In the genomic region with DNA sequence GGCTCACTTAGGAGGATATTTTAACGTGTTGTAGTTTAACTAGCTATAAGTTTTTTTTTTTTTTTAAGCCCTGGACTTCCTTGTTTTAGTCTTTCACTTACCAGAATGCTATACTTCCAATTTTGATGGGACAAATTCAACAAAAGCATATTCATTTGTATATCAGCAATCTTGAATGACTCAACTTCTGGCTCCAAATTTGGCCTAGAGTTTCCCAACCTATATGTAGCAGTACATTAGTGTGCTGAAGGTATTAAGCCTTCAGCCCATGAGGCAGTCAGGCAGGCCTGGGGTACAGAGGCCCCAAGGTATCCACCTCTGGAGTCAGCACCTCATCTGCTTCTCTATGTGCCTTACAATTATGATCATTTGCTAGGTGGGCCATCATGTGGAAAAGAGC, we compare ENCODE assay signal across 17 cellular contexts. TPM values are rescaled to one million over a fixed set of nuclear protein-coding genes. Genes with fewer than 3 reads are reported as not detected.
A peak's percentile ranks its signal among the peaks of the same experiment; 100 is the strongest.
DNase-seq lines count a peak whose midpoint lies in the region; ATAC-seq, FAIRE-seq and TF ChIP-seq lines count a peak whose summit lies in the region.
"Had no signal": no experiment of that assay in that cellular context is flagged by ENCODE, and none has a peak within 500 bp of the region (broad histone marks: within the 10 kb centered on the region; RNA-seq: fewer than 3 reads in every experiment).

No MANE protein-coding gene starts in this region.

- TF ChIP-seq CTCF in suprapubic skin (IDR thresholded peaks at IDR 0.05): no peak

- TF ChIP-seq POLR2A in suprapubic skin (IDR thresholded peaks at IDR 0.05): no peak

- H3K27me3 Mint-ChIP-seq in activated T-cell treated with anti-CD3 and anti-CD28 coated beads, Interleukin-2, amount 50 U/mL, for 72 hours (ENCODE audit: low read depth): no peaks in the 10 kb centered on the region
- peaks cover 0 to 2% (median 0%) of the 10 kb centered on the region in 3 donors for H3K27me3 Mint-ChIP-seq in immature natural killer cell (ENCODE audit: low read depth in 3 of 3)

- H3K9me3 ChIP-seq in adipocyte (ENCODE audit: control insufficient read depth, low read length) (no peaks in the 10 kb centered on the region), suprapubic skin (no peaks in the 10 kb centered on the region)
- H3K9me3 ChIP-seq: neutrophil had no signal

- peak overlapping the region; percentile 86 for H3K27ac Mint-ChIP-seq in activated T-cell treated with anti-CD3 and anti-CD28 coated beads, Interleukin-2, amount 50 U/mL, for 72 hours
- peak overlapping the region in 4 of 6 donors; percentile 54 to 80 (median 60) for H3K27ac Mint-ChIP-seq in immature natural killer cell

- H3K4me3 Mint-ChIP-seq in activated T-cell treated with anti-CD3 and anti-CD28 coated beads, Interleukin-2, amount 50 U/mL, for 72 hours: peak overlapping the region; percentile 44 to 78
- H3K4me3 Mint-ChIP-seq in immature natural killer cell: no peak overlapping the region

- no peak for ATAC-seq in activated T-cell treated with anti-CD3 and anti-CD28 coated beads, Interleukin-2, amount 50 U/mL, for 72 hours (replicated peaks in 1 of 2)
- ATAC-seq in Right ventricle myocardium inferior: no peak
- ATAC-seq: HepG2, sciatic nerve had no signal

- peaks cover 62% of the 10 kb centered on the region for H3K4me1 Mint-ChIP-seq in activated T-cell treated with anti-CD3 and anti-CD28 coated beads, Interleukin-2, amount 50 U/mL, for 72 hours (ENCODE audit: low read depth)
- peaks cover 29 to 35% of the 10 kb centered on the region in 2 donors for H3K4me1 Mint-ChIP-seq in immature natural killer cell

- H3K36me3 Mint-ChIP-seq in activated T-cell treated with anti-CD3 and anti-CD28 coated beads, Interleukin-2, amount 50 U/mL, for 72 hours (ENCODE audit: insufficient read depth in 2 of 2): peaks cover 15 to 41% of the 10 kb centered on the region in 2 donors
- peaks cover 26 to 35% (median 28%) of the 10 kb centered on the region in 3 donors for H3K36me3 Mint-ChIP-seq in immature natural killer cell

- 48% methylated on average over 1 of the region's 1 CpG for WGBS in suprapubic skin

- intact Hi-C loops in Right ventricle myocardium inferior (cut with DNase I): loop anchor here (5.0 kb wide), 1 partner anchor 208 kb away; no protein-coding TSS in a partner anchor

- no peak for FAIRE-seq in HTR-8/SVneo (lab: Jason Lieb, UNC)
- FAIRE-seq: H54, HepG2, TTC549 had no signal

- TF ChIP-seq EP300 in suprapubic skin (IDR thresholded peaks at IDR 0.05): no peak

- H3K27me3 ChIP-seq in adipocyte (replicated peaks; ENCODE audit: control insufficient read depth, insufficient read depth, low read length): no peaks in the 10 kb centered on the region
- H3K27me3 ChIP-seq in suprapubic skin: no peaks in the 10 kb centered on the region
- H3K27me3 ChIP-seq: neutrophil had no signal

- H3K4me1 ChIP-seq in adipocyte (ENCODE audit: control insufficient read depth, insufficient read depth, low read length) (peaks cover 69% of the 10 kb centered on the region), suprapubic skin (peaks cover 59% of the 10 kb centered on the region)

- H3K27ac ChIP-seq in suprapubic skin: peak overlapping the region; percentile 29
- H3K27ac ChIP-seq: coronary artery, neutrophil had no signal

- peak overlapping the region; percentile 68 for H3K9ac ChIP-seq in adipocyte (ENCODE audit: low read length)

- peak overlapping the region; percentile 58 for H3K4me3 ChIP-seq in adipocyte (ENCODE audit: low read length)
- H3K4me3 ChIP-seq in suprapubic skin: no peak overlapping the region
- H3K4me3 ChIP-seq: coronary artery had no signal

- H3K9me3 Mint-ChIP-seq in activated T-cell treated with anti-CD3 and anti-CD28 coated beads, Interleukin-2, amount 50 U/mL, for 72 hours: no peaks in the 10 kb centered on the region
- no peaks in the 10 kb centered on the region for H3K9me3 Mint-ChIP-seq in immature natural killer cell

- DNase-seq in activated T-cell treated with anti-CD3 and anti-CD28 coated beads, Interleukin-2, amount 50 U/mL, for 72 hours: no peak
- DNase-seq in activated T-cell treated with anti-CD3 and anti-CD28 coated beads, Interleukin-2, amount 50 U/mL, for 48 hours: no peak
- no peak for DNase-seq in adipocyte (ENCODE audit: low read depth)
- DNase-seq in immature natural killer cell: no peak
- DNase-seq in suprapubic skin (ENCODE audit: low spot score in 2 of 2): no peak
- no peak for DNase-seq in HTR-8/SVneo (ENCODE audit: insufficient read length, low spot score)
- no peak for DNase-seq in GM19240 (ENCODE audit: insufficient read length, low spot score)
- DNase-seq in Right ventricle myocardium inferior (ENCODE audit: missing footprints): no peak
- DNase-seq: DND-41; NCI-H2227 treated with DMSO at 0.1 percent for 48 hours; stimulated activated CD4-positive, alpha-beta T cell treated with anti-CD3 and anti-CD28 coated beads, Interleukin-4, amount 100 ng/mL, for 1 hour had no signal

- peaks cover 40% of the 10 kb centered on the region for H3K36me3 ChIP-seq in adipocyte (ENCODE audit: control insufficient read depth, insufficient read depth, low read length, severe bottlenecking)
- peaks cover 36% of the 10 kb centered on the region for H3K36me3 ChIP-seq in suprapubic skin

RNA-seq across cellular contexts. Expression of gene PBRM1, which starts 5.9 kb away (rescaled TPM):
- total RNA-seq in activated T-cell treated with anti-CD3 and anti-CD28 coated beads, Interleukin-2, amount 50 U/mL, for 72 hours: 10 to 100 TPM; 66.2 to 66.7 TPM
- polyA plus RNA-seq in immature natural killer cell: 100 to 1,000 TPM in 1 of 3 donors, 10 to 100 TPM in 2; 52.4 to 116 (median 66.4) TPM
- total RNA-seq in suprapubic skin: 10 to 100 TPM; 71.0 to 93.6 (median 85.5) TPM
- 45.3 TPM for total RNA-seq in Right ventricle myocardium inferior

RNA-seq across cellular contexts. Expression of gene GNL3, which starts 6.0 kb away (rescaled TPM):
- 100 to 1,000 TPM; 131 to 158 TPM for total RNA-seq in activated T-cell treated with anti-CD3 and anti-CD28 coated beads, Interleukin-2, amount 50 U/mL, for 72 hours
- 10 to 100 TPM; 27.4 to 43.3 (median 28.0) TPM for polyA plus RNA-seq in immature natural killer cell
- 100 to 1,000 TPM in 3 of 4 donors, 10 to 100 TPM in 1; 76.8 to 127 (median 106) TPM for total RNA-seq in suprapubic skin
- 28.8 TPM for total RNA-seq in Right ventricle myocardium inferior

RNA-seq across cellular contexts. Expression of gene GLT8D1, which starts 25.8 kb away (rescaled TPM):
- total RNA-seq in activated T-cell treated with anti-CD3 and anti-CD28 coated beads, Interleukin-2, amount 50 U/mL, for 72 hours: 10 to 100 TPM; 37.8 to 38.3 TPM
- 10 to 100 TPM; 72.7 to 81.9 (median 73.5) TPM for polyA plus RNA-seq in immature natural killer cell
- 10 to 100 TPM; 24.1 to 43.9 (median 28.7) TPM for total RNA-seq in suprapubic skin
- 33.2 TPM for total RNA-seq in Right ventricle myocardium inferior

RNA-seq across cellular contexts. Expression of gene SPCS1, which starts 26.1 kb away (rescaled TPM):
- total RNA-seq in activated T-cell treated with anti-CD3 and anti-CD28 coated beads, Interleukin-2, amount 50 U/mL, for 72 hours: 100 to 1,000 TPM; 100 to 111 TPM
- polyA plus RNA-seq in immature natural killer cell: 100 to 1,000 TPM; 261 to 411 (median 304) TPM
- total RNA-seq in suprapubic skin (100 to 1,000 TPM in 2 of 4 donors, 10 to 100 TPM in 2; 79.5 to 147 (median 104) TPM), Right ventricle myocardium inferior (85.0 TPM)

Comparison
In these comparisons a context has a peak if more than half of its experiments do, and no peak if none do; other contexts are left out.
1. H3K4me3 Mint-ChIP-seq: peak in activated T-cell treated with anti-CD3 and anti-CD28 coated beads, Interleukin-2, amount 50 U/mL, for 72 hours (2 of 2); none in immature natural killer cell (0 of 5).